ENCODE assay signal across 8 cellular contexts in the genomic region with DNA sequence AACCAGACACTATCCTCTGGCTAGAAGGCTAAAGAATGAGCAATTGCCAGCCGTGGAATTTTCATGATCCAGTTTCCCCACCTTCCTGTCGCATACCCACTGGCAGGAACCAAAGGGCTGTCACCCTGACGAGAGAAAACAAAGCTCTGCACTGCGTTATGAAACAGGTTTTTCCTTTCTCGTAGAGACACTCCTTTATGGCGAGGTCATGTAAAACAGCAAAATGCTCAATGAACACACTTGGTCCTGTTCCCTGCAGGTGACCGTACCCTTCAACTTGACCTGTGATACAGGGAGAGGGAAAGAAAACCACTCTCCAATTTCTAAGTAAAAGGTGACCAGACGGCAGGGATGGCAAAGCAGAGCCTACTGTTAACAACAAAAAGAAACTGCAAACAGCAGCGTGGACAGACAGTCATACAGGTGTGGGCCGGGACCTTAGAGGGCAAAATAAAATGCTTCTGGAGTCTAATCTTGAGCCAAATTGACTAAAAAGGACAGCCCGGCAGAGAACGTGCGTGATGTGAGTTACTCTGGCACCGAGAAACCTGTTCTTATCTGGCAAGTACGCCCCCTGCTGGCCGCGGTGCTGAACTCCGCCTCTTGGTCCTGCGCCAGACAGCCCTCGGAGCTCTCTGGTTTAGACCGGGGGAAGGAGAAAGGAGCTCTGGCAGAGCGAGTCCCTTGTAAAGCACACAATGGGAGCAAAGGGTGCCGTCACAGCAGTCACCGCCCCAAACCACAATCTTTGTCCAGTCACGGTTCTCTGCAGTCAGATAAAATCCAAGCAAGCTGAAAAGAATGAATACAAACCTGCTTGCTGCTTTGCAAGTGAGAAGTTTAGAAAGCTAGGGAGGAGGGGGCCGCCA.
DNase-seq lines count a peak whose midpoint lies in the region; ATAC-seq and TF ChIP-seq lines count a peak whose summit lies in the region.

No MANE protein-coding gene starts in this region.

- H3K4me3 Mint-ChIP-seq in activated naive CD4-positive, alpha-beta T cell treated with anti-CD3 and anti-CD28 coated beads for 36 hours, result peak overlapping the region; percentile 60

- H3F3A ChIP-seq in MM.1S (ENCODE audit: insufficient read depth, low read length), result peaks cover 11% of the 10 kb centered on the region; the same call in 1 of the 2 replicates

- no peaks in the 10 kb centered on the region for H3K9me3 ChIP-seq in HEK293 (ENCODE audit: control insufficient read depth, insufficient read depth, low read depth, low read length)
- no peaks in the 10 kb centered on the region for H3K9me3 ChIP-seq in MM.1S (replicated peaks; ENCODE audit: insufficient read depth, low read length)
- no peaks in the 10 kb centered on the region for H3K9me3 ChIP-seq in SJSA1 (replicated peaks)
- no peaks in the 10 kb centered on the region for H3K9me3 ChIP-seq in testis

- H3K4me1 Mint-ChIP-seq in activated naive CD4-positive, alpha-beta T cell treated with anti-CD3 and anti-CD28 coated beads for 36 hours (ENCODE audit: low read depth), result peaks cover 14% of the 10 kb centered on the region

- peaks cover 14% of the 10 kb centered on the region for H3K27me3 Mint-ChIP-seq in activated naive CD4-positive, alpha-beta T cell treated with anti-CD3 and anti-CD28 coated beads for 36 hours (ENCODE audit: low read depth)

- TF ChIP-seq POLR2A in testis (IDR thresholded peaks at IDR 0.05), result no peak

- CTCF ChIA-PET in HEK293 (lab: Yijun Ruan, JAX), result interaction anchor here (0.5 to 2.4 kb wide), 41 partner anchors 8 to 827 kb away, joined by 3 to 10 read pairs (median 4); no protein-coding TSS in a partner anchor
- CTCF ChIA-PET in activated naive CD4-positive, alpha-beta T cell treated with anti-CD3 and anti-CD28 coated beads for 36 hours (lab: Charles Lee), result interaction anchor here (0.5 to 2.5 kb wide), 29 partner anchors 9 to 1455 kb away, joined by 3 to 12 read pairs (median 3); no protein-coding TSS in a partner anchor

- intact Hi-C loops in activated naive CD4-positive, alpha-beta T cell treated with anti-CD3 and anti-CD28 coated beads for 36 hours (cut with micrococcal nuclease), result loop anchor here (2.0 to 10.0 kb wide), 6 partner anchors 85 to 773 kb away; no protein-coding TSS in a partner anchor
- intact Hi-C loops in testis (cut with DNase I; ENCODE audit: low total_unique reads), result no loop called here

- H3K79me2 ChIP-seq in MM.1S (ENCODE audit: low read length), result no peaks in the 10 kb centered on the region

- TF ChIP-seq CTCF in HEK293 (tag by site-specific recombination; IDR thresholded peaks at IDR 0.05) (peak; percentile 84), MM.1S (IDR thresholded peaks at IDR 0.05; ENCODE audit: low read length) (peak; percentile 95), omental fat pad (IDR thresholded peaks at IDR 0.05) (peak in 2 of 3 donors; percentile 54 to 74), testis (IDR thresholded peaks at IDR 0.05) (peak; percentile 88 to 98 (median 89))

- POLR2A ChIA-PET in HEK293 (lab: Yijun Ruan, JAX), result interaction anchor here (0.6 to 1.8 kb wide), 6 partner anchors 16 to 100 kb away, joined by 3 to 17 read pairs (median 4); a partner anchor contains a TSS

- H3K4me1 ChIP-seq in HEK293 (ENCODE audit: control insufficient read depth, insufficient read depth, low read length) (peaks cover 56% of the 10 kb centered on the region), MM.1S (ENCODE audit: low read length) (peaks cover 8% of the 10 kb centered on the region; the same call in 1 of the 2 replicates), SJSA1 (replicated peaks) (peaks cover 11% of the 10 kb centered on the region), testis (no peaks in the 10 kb centered on the region)

- H3K27ac Mint-ChIP-seq in activated naive CD4-positive, alpha-beta T cell treated with anti-CD3 and anti-CD28 coated beads for 36 hours, result no peak overlapping the region

- ATAC-seq in omental fat pad (ENCODE audit: low FRiP score), result peak; percentile 85

- peak overlapping the region; percentile 48 for H3K9ac ChIP-seq in MM.1S (ENCODE audit: low read length)

- no peaks in the 10 kb centered on the region for H3K9me2 ChIP-seq in MM.1S (replicated peaks; ENCODE audit: insufficient read depth, low read length)

- peak overlapping the region; percentile 78 for H3K4me2 ChIP-seq in MM.1S (ENCODE audit: low read depth, low read length)

- H2AFZ ChIP-seq in MM.1S (ENCODE audit: low read length), result peak overlapping the region; percentile 57

- H3K27ac ChIP-seq in HEK293 (ENCODE audit: extremely low read depth, low read depth, low read length), result peak overlapping the region; percentile 67
- peak overlapping the region; percentile 59; the same call in 1 of the 2 replicates for H3K27ac ChIP-seq in MM.1S (ENCODE audit: low read length)
- H3K27ac ChIP-seq in SJSA1, result no peak overlapping the region
- H3K27ac ChIP-seq in testis, result no peak overlapping the region

- H3K9me3 Mint-ChIP-seq in activated naive CD4-positive, alpha-beta T cell treated with anti-CD3 and anti-CD28 coated beads for 36 hours, result no peaks in the 10 kb centered on the region

- no peaks in the 10 kb centered on the region for H3K36me3 ChIP-seq in HEK293 (ENCODE audit: control insufficient read depth in 2 of 2, insufficient read depth in 1 of 2, low read length in 2 of 2)
- no peaks in the 10 kb centered on the region for H3K36me3 ChIP-seq in MM.1S (replicated peaks; ENCODE audit: insufficient read depth, low read length)
- no peaks in the 10 kb centered on the region for H3K36me3 ChIP-seq in SJSA1
- no peaks in the 10 kb centered on the region for H3K36me3 ChIP-seq in testis (ENCODE audit: low read depth, missing control alignments)

- WGBS in testis, 2 donors, result 3 to 6% methylated on average over 26 of the region's 26 CpGs

- H3K27me3 ChIP-seq in MM.1S (replicated peaks; ENCODE audit: insufficient read depth, low read length), result no peaks in the 10 kb centered on the region
- H3K27me3 ChIP-seq in SJSA1 (replicated peaks), result no peaks in the 10 kb centered on the region
- no peaks in the 10 kb centered on the region for H3K27me3 ChIP-seq in testis

- H3K4me3 ChIP-seq in HEK293 (ENCODE audit: low read depth, low read length) (peak overlapping the region; percentile 27), MM.1S (ENCODE audit: low read length) (peak overlapping the region; percentile 69), SJSA1 (no peak overlapping the region), testis (peak overlapping the region; percentile 19 to 39)

- no peaks in the 10 kb centered on the region for H4K20me1 ChIP-seq in MM.1S (ENCODE audit: insufficient read depth, low read length)

- DNase-seq in GM03348 (ENCODE audit: low spot score), result peak; percentile 73
- DNase-seq in MM.1S, result peak; percentile 86
- peak; percentile 96 to 99 for DNase-seq in SJSA1 (ENCODE audit: low read depth in 1 of 2, low spot score in 2 of 2)
- DNase-seq in activated naive CD4-positive, alpha-beta T cell treated with anti-CD3 and anti-CD28 coated beads for 36 hours, result peak; percentile 92
- peak; percentile 82 for DNase-seq in glomerular endothelial cell (ENCODE audit: extremely low read depth, low read depth, low spot score)
- DNase-seq in omental fat pad (ENCODE audit: low spot score), result peak; percentile 98
- DNase-seq in testis, result peak; percentile 97

- H3K36me3 Mint-ChIP-seq in activated naive CD4-positive, alpha-beta T cell treated with anti-CD3 and anti-CD28 coated beads for 36 hours (ENCODE audit: low read depth), result no peaks in the 10 kb centered on the region

TF ChIP-seq in HEK293, 187 proteins besides CTCF, POLR2A, EP300 and RAD21 (continues in another document):
- peak; percentile 95 for TF ChIP-seq ZNF596 (tag by site-specific recombination; IDR thresholded peaks at IDR 0.05)
- no peak for TF ChIP-seq ZNF747 (tag by site-specific recombination; IDR thresholded peaks at IDR 0.05)
- 0 out of 2 replicates have a peak, but pooled peaks have one; percentile 69 for TF ChIP-seq ZFP37 (tag by site-specific recombination; IDR thresholded peaks at IDR 0.05)
- no peak for TF ChIP-seq ZNF521 (tag by site-specific recombination; IDR thresholded peaks at IDR 0.05)
- no peak for TF ChIP-seq MEIS1 (CRISPR knock-in tag; IDR thresholded peaks at IDR 0.05; ENCODE audit: borderline replicate concordance)
- peak; percentile 45; the same call in 1 of the 2 replicates for TF ChIP-seq ZNF24 (tag by site-specific recombination; IDR thresholded peaks at IDR 0.05)
- TF ChIP-seq ZNF791 (tag by site-specific recombination; IDR thresholded peaks at IDR 0.05), result no peak
- TF ChIP-seq ZNF184 (tag by site-specific recombination; IDR thresholded peaks at IDR 0.05), result peak; percentile 69
- TF ChIP-seq GLI4 (tag by site-specific recombination; IDR thresholded peaks at IDR 0.05), result no peak
- peak; percentile 81; the same call in 1 of the 2 replicates for TF ChIP-seq TRIM28 (IDR thresholded peaks at IDR 0.05; ENCODE audit: borderline replicate concordance, low read length)
- TF ChIP-seq, protein P1, sequence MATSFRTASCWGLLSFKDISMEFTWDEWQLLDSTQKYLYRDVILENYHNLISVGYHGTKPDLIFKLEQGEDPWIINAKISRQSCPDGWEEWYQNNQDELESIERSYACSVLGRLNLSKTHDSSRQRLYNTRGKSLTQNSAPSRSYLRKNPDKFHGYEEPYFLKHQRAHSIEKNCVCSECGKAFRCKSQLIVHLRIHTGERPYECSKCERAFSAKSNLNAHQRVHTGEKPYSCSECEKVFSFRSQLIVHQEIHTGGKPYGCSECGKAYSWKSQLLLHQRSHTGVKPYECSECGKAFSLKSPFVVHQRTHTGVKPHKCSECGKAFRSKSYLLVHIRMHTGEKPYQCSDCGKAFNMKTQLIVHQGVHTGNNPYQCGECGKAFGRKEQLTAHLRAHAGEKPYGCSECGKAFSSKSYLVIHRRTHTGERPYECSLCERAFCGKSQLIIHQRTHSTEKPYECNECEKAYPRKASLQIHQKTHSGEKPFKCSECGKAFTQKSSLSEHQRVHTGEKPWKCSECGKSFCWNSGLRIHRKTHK (tag by site-specific recombination; IDR thresholded peaks at IDR 0.05), result no peak
- no peak for TF ChIP-seq ZNF292 (tag by site-specific recombination; IDR thresholded peaks at IDR 0.05; ENCODE audit: borderline replicate concordance, low read depth)
- TF ChIP-seq, protein P2, sequence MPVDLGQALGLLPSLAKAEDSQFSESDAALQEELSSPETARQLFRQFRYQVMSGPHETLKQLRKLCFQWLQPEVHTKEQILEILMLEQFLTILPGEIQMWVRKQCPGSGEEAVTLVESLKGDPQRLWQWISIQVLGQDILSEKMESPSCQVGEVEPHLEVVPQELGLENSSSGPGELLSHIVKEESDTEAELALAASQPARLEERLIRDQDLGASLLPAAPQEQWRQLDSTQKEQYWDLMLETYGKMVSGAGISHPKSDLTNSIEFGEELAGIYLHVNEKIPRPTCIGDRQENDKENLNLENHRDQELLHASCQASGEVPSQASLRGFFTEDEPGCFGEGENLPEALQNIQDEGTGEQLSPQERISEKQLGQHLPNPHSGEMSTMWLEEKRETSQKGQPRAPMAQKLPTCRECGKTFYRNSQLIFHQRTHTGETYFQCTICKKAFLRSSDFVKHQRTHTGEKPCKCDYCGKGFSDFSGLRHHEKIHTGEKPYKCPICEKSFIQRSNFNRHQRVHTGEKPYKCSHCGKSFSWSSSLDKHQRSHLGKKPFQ (tag by site-specific recombination; IDR thresholded peaks at IDR 0.05), result peak; percentile 40
- TF ChIP-seq ZNF837 (tag by site-specific recombination; IDR thresholded peaks at IDR 0.05), result no peak; the same call in none of the 2 replicates

Comparison
In these comparisons a context has a peak if more than half of its experiments do, and no peak if none do; other contexts are left out.
1. H3K27ac ChIP-seq: peak in HEK293 (single experiment) and MM.1S (single experiment); none in SJSA1 (single experiment) and testis (0 of 2).
2. Peak in every context shown above with its lines, with median percentiles within 50 percentile points of each other: DNase-seq and CTCF ChIP-seq.